ENCODE assay signal across 8 cellular contexts in the genomic region with DNA sequence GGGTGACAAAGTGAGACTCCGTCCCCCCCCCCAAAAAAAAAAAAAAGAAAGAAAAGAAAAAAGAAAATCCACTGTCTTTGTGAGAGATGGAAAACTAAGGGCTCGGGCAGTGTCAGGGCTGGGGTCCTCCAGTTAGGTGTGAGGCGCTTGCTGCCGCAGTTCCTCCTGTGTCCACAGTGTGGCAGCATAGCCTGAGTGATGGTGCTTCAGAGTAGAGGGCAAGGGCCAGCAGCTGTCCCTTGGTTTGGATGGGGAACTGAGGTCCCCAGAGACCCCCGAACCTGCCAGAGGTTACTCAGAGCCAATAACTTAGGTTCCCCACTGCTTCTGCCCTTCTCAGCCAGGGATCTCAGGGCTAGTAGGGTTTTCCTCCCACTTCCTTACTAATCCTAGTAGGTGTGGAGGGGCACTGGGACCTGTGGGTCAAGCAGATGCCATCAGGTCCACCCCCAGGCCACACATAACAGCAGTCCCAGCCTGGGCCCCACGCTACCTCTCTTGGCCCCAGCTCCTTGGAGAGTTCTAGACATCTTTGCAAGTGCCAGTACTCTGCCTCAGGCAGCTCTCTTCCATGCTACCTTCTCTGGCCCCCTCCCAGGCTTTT. TPM values are rescaled to one million over a fixed set of nuclear protein-coding genes. Genes with fewer than 3 reads are reported as not detected.
DNase-seq lines count a peak whose midpoint lies in the region; ATAC-seq and TF ChIP-seq lines count a peak whose summit lies in the region.

No MANE protein-coding gene starts in this region.

- H3K9me3 ChIP-seq in CD4-positive, alpha-beta T cell (ENCODE audit: control insufficient read depth, low read length), result no peaks in the 10 kb centered on the region
- H3K9me3 ChIP-seq in Peyer's patch (no peaks in the 10 kb centered on the region), neutrophil (no peaks in the 10 kb centered on the region), suprapubic skin (no peaks in the 10 kb centered on the region)

- H3K4me1 ChIP-seq in Peyer's patch (peaks cover 0 to 8% (median 0%) of the 10 kb centered on the region in 4 donors), neutrophil (ENCODE audit: control insufficient read depth in 1 of 2, insufficient read depth in 1 of 2, low read depth in 1 of 2, low read length in 1 of 2) (no peaks in the 10 kb centered on the region), suprapubic skin (peaks cover 5% of the 10 kb centered on the region)

- TF ChIP-seq CTCF in CD4-positive, alpha-beta T cell (IDR thresholded peaks at IDR 0.05), result peak; percentile 89
- TF ChIP-seq CTCF in Peyer's patch (IDR thresholded peaks at IDR 0.05) (peak; percentile 76 to 92 (median 86)), fibroblast of the aortic adventitia (IDR thresholded peaks at IDR 0.05; ENCODE audit: insufficient read depth, low read length) (peak; percentile 99), neutrophil (IDR thresholded peaks at IDR 0.05) (peak; percentile 87), suprapubic skin (IDR thresholded peaks at IDR 0.05) (peak; percentile 76 to 94)

- TF ChIP-seq POLR2A in Peyer's patch (IDR thresholded peaks at IDR 0.05) (no peak), suprapubic skin (IDR thresholded peaks at IDR 0.05) (no peak)

- no peak overlapping the region for H3K4me3 Mint-ChIP-seq in CD4-positive, alpha-beta T cell

- H3K4me3 ChIP-seq in Peyer's patch, result no peak overlapping the region
- H3K4me3 ChIP-seq in fibroblast of the aortic adventitia (ENCODE audit: low read depth, low read length), result no peak overlapping the region
- H3K4me3 ChIP-seq in neutrophil (ENCODE audit: low read depth in 1 of 2, low read length in 1 of 2), result no peak overlapping the region
- H3K4me3 ChIP-seq in suprapubic skin, result no peak overlapping the region

- H3K27me3 ChIP-seq in CD4-positive, alpha-beta T cell (ENCODE audit: control insufficient read depth, insufficient read depth, low read length), result no peaks in the 10 kb centered on the region
- H3K27me3 ChIP-seq in Peyer's patch, result no peaks in the 10 kb centered on the region
- no peaks in the 10 kb centered on the region for H3K27me3 ChIP-seq in neutrophil
- H3K27me3 ChIP-seq in suprapubic skin, result no peaks in the 10 kb centered on the region

- no peaks in the 10 kb centered on the region for H3K36me3 Mint-ChIP-seq in CD4-positive, alpha-beta T cell (ENCODE audit: low read depth)

- no peak for TF ChIP-seq EP300 in suprapubic skin (IDR thresholded peaks at IDR 0.05)

- no peaks in the 10 kb centered on the region for H3K4me1 Mint-ChIP-seq in CD4-positive, alpha-beta T cell (ENCODE audit: low read depth)

- DNase-seq in CD4-positive, alpha-beta T cell, result peak; percentile 53 to 77 (median 62)
- DNase-seq in Peyer's patch (peak; percentile 72 to 93 (median 84)), activated T-helper 1 cell treated with Interleukin-2 at 50 U/mL for 16 hours (ENCODE audit: low read depth) (peak; percentile 46), fibroblast of the aortic adventitia (ENCODE audit: low read depth) (peak; percentile 62), suprapubic skin (ENCODE audit: low spot score in 2 of 2) (no peak)

- H3K27ac Mint-ChIP-seq in CD4-positive, alpha-beta T cell, result no peak overlapping the region

- H3K27ac ChIP-seq in CD4-positive, alpha-beta T cell (ENCODE audit: low read depth, low read length), result no peak overlapping the region
- H3K27ac ChIP-seq in Peyer's patch (no peak overlapping the region), neutrophil (no peak overlapping the region), suprapubic skin (no peak overlapping the region)

- intact Hi-C loops in CD4-positive, alpha-beta T cell (cut with DNase I, micrococcal nuclease), result loop anchor here (2.0 to 5.0 kb wide), 2 partner anchors 35 to 77 kb away; partner anchors contain the start of gene ALKBH5 (in 1 of the 2)

- no peaks in the 10 kb centered on the region for H3K9me3 Mint-ChIP-seq in CD4-positive, alpha-beta T cell

- no peaks in the 10 kb centered on the region for H3K27me3 Mint-ChIP-seq in CD4-positive, alpha-beta T cell

- H3K36me3 ChIP-seq in Peyer's patch, result no peaks in the 10 kb centered on the region
- H3K36me3 ChIP-seq in neutrophil, result no peaks in the 10 kb centered on the region
- H3K36me3 ChIP-seq in suprapubic skin, result no peaks in the 10 kb centered on the region

- POLR2A ChIA-PET in CD4-positive, alpha-beta T cell (lab: Charles Lee), result no interaction called here

- 15% methylated on average over 6 of the region's 6 CpGs for WGBS in suprapubic skin

- ATAC-seq in CD4-positive, alpha-beta T cell (ENCODE audit: poor library complexity), result peak; percentile 97
- ATAC-seq in HG02798 (IDR thresholded peaks at IDR 0.05; ENCODE audit: poor library complexity, unreplicated experiment) (peak; percentile 55), GM18870 (IDR thresholded peaks at IDR 0.05; ENCODE audit: unreplicated experiment) (no peak)

- CTCF ChIA-PET in CD4-positive, alpha-beta T cell (lab: Charles Lee), result interaction anchor here (0.7 to 1.7 kb wide), 10 partner anchors 9 to 787 kb away, joined by 3 to 5 read pairs (median 3); partner anchors contain the start of genes ALKBH5 and FAM83G

RNA-seq across cellular contexts. Expression of gene LLGL1, which starts 7.9 kb away (rescaled TPM):
- 10 to 100 TPM; 10.8 to 11.6 TPM for total RNA-seq in CD4-positive, alpha-beta T cell
- 10 to 100 TPM in 3 of 4 donors, 1 to 10 TPM in 1; 7.5 to 19.0 (median 15.4) TPM for total RNA-seq in Peyer's patch
- 23.3 and 40.7 TPM in 2 replicates for total RNA-seq in fibroblast of the aortic adventitia (ENCODE audit: low replicate concordance)
- 10 to 100 TPM; 27.7 to 37.1 (median 32.8) TPM for total RNA-seq in suprapubic skin

RNA-seq across cellular contexts. Expression of gene ALKBH5, which starts 33.9 kb away (rescaled TPM):
- 100 to 1,000 TPM; 117 to 119 TPM for total RNA-seq in CD4-positive, alpha-beta T cell
- total RNA-seq in Peyer's patch (10 to 100 TPM; 65.6 to 78.5 (median 72.9) TPM), fibroblast of the aortic adventitia (ENCODE audit: low replicate concordance) (73.3 and 108 TPM in 2 replicates), suprapubic skin (10 to 100 TPM; 67.1 to 92.7 (median 73.2) TPM)

RNA-seq across cellular contexts. Expression of gene FLII, which starts 41.0 kb away (rescaled TPM):
- 100 to 1,000 TPM; 179 to 190 TPM for total RNA-seq in CD4-positive, alpha-beta T cell
- 100 to 1,000 TPM; 311 to 538 (median 419) TPM for total RNA-seq in Peyer's patch
- 214 and 305 TPM in 2 replicates for total RNA-seq in fibroblast of the aortic adventitia (ENCODE audit: low replicate concordance)
- total RNA-seq in suprapubic skin, result 100 to 1,000 TPM; 254 to 350 (median 291) TPM

RNA-seq across cellular contexts. Expression of gene MIEF2, which starts 42.9 kb away (rescaled TPM):
- total RNA-seq in CD4-positive, alpha-beta T cell, result 10 to 100 TPM; 10.7 to 14.3 TPM
- total RNA-seq in Peyer's patch (10 to 100 TPM in 3 of 4 donors, 1 to 10 TPM in 1; 3.3 to 49.6 (median 22.9) TPM), fibroblast of the aortic adventitia (ENCODE audit: low replicate concordance) (13.2 and 27.6 TPM in 2 replicates), suprapubic skin (10 to 100 TPM; 19.5 to 39.2 (median 27.5) TPM)

Comparison
In these comparisons a context has a peak if more than half of its experiments do, and no peak if none do; other contexts are left out.
1. DNase-seq: peak in CD4-positive, alpha-beta T cell (10 of 10), Peyer's patch (3 of 3), activated T-helper 1 cell treated with Interleukin-2 at 50 U/mL for 16 hours (single experiment) and fibroblast of the aortic adventitia (single experiment); none in suprapubic skin (0 of 2).
2. Peak in every context shown above with its lines, with median percentiles within 50 percentile points of each other: CTCF ChIP-seq.